In the genomic region with DNA sequence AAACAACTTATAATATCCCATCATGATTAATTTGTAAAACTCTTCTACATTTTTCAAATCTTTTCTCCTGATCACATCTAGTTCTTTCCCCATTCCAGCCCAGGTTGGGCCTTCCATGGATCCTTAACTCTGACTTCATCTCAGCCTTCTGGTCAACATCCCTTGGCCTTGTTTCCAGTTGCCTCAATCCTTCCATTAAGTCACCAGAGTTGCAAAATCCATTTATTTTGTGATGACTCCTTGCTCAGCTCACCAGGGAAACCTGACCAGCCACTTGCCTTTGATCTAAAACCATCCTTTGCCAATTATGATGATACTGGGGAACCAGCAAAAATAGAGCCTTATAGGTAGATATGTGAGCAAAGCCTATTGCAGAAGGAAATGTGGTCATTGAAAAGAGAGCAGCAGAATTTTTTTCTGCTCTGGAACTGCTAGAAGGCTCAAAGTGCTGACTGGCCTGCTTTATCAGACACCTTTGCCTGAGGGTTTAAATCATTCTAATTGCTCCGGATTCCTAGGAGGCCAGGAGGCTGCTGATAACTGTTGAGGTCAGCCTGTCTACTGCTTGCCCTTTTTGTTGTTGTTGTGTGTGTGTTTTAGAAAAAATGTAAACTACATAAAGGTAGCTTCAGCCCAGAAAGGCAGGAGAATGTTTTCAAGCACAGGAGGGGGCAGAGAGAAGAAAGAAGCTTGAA, we compare ENCODE assay signal across 24 cellular contexts.
"Had no signal": no experiment of that assay in that cellular context is flagged by ENCODE, and none has a peak within 500 bp of the region (broad histone marks: within the 10 kb centered on the region; RNA-seq: fewer than 3 reads in every experiment).

No MANE protein-coding gene starts in this region.

- H3K9ac ChIP-seq: KMS-11, SK-N-SH had no signal

- H3K27me3 ChIP-seq: Peyer's patch, SJSA1 had no signal

- H3K4me1 Mint-ChIP-seq: IgD-negative memory B cell had no signal

- H3K4me3 Mint-ChIP-seq: IgD-negative memory B cell had no signal

- H3K36me3 ChIP-seq: Peyer's patch, SJSA1 had no signal

- H3K27ac ChIP-seq: HL-60, KMS-11, PC-9, Peyer's patch, SJSA1 had no signal

- H3K27me3 Mint-ChIP-seq: IgD-negative memory B cell had no signal

- H3K36me3 Mint-ChIP-seq: IgD-negative memory B cell had no signal

- ATAC-seq: K562, Right ventricle myocardium inferior had no signal

- DNase-seq: Kasumi-1, MM.1S, NCI-H1092 treated with DMSO at 0.1 percent for 48 hours, NCI-H1436, NCI-H1694 treated with DMSO at 0.1 percent for 48 hours, NCI-H1930, NCI-H2081, NCI-H2107, NCI-H2227 treated with DMSO at 0.1 percent for 48 hours, NCI-H524, NCI-H526 treated with DMSO at 0.1 percent for 48 hours, NCI-H748 treated with DMSO at 0.1 percent for 48 hours, PC-9, Peyer's patch, SIG-M5, SK-N-SH, SW 1271 had no signal

- FAIRE-seq: HTR-8/SVneo, K562 had no signal

- H3K4me1 ChIP-seq: Peyer's patch, SJSA1 had no signal

- H3K4me3 ChIP-seq: K562, PC-9, Peyer's patch, SJSA1 had no signal

- H3K9me3 ChIP-seq: Peyer's patch had no signal

- H3K27ac Mint-ChIP-seq: IgD-negative memory B cell had no signal
